8 cellular contexts compared by ENCODE assay signal in the genomic region with DNA sequence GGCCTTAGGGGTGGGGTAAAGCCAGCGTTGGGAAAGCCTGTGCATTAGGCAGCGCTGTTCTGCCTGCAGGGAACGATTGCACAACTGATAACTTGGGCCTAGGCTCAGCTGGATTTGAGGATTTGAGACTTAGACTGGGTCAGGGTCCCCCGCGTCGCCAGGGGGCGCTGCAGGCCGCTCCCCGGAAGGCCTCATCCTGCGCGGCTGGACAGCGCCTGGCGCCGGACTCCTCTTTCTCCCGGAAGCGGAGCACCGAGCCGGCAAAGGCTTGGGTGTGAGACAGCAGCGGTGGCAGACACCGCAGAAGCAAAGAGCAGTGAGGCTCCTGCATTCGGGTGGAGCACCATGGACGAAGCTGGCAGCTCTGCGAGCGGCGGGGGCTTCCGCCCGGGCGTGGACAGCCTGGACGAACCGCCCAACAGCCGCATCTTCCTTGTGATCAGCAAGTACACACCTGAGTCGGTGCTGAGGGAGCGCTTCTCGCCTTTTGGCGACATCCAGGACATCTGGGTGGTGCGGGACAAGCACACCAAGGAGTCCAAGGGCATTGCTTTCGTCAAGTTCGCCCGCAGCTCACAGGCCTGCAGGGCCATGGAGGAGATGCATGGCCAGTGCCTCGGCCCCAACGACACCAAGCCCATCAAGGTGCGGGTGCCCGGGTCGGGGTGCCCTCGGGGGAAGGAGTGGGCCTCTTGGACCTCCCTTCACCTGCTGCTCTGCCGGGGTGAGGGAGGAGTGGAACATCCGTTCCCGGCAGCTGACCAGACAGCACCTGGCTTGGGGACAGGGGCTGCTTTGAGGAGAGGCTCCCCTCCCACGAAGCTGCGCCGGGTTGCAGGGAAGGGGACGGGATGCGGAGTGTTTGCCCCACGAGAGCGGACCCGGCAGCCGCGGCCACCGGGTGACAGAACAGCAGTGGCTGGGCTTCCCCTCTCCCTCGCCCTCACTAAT. TPM values are rescaled to one million over a fixed set of nuclear protein-coding genes. Genes with fewer than 3 reads are reported as not detected.
A peak's percentile ranks its signal among the peaks of the same experiment; 100 is the strongest.
DNase-seq lines count a peak whose midpoint lies in the region; ATAC-seq lines count a peak whose summit lies in the region.

A gene with protein sequence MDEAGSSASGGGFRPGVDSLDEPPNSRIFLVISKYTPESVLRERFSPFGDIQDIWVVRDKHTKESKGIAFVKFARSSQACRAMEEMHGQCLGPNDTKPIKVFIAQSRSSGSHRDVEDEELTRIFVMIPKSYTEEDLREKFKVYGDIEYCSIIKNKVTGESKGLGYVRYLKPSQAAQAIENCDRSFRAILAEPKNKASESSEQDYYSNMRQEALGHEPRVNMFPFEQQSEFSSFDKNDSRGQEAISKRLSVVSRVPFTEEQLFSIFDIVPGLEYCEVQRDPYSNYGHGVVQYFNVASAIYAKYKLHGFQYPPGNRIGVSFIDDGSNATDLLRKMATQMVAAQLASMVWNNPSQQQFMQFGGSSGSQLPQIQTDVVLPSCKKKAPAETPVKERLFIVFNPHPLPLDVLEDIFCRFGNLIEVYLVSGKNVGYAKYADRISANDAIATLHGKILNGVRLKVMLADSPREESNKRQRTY (plus strand): TSS at position 236 of the 951 bp plus-strand sequence. CDS start 110 bp downstream, at position 346.

- peaks cover 23% of the 10 kb centered on the region for H3K79me2 ChIP-seq in GM23248 (ENCODE audit: insufficient read depth)

- peak; percentile 98 for ATAC-seq in natural killer cell treated with Interleukin-12 subunit alpha and Interleukin-12 subunit beta and Interleukin-15 and Interleukin-18, amount 100 ng/mL, for 72 hours
- ATAC-seq in stimulated activated naive CD8-positive, alpha-beta T cell treated with anti-CD3 and anti-CD28 coated beads, Interleukin-15, Interleukin-2, amounts not matched to agents 100 U/mL and 50 U/mL, for 24 hours: peak; percentile 98

- H3K4me2 ChIP-seq in GM23248 (ENCODE audit: unreplicated experiment): peak within 1 kb of the TSS; percentile 95

- H3K27me3 ChIP-seq in GM23248 (replicated peaks; ENCODE audit: insufficient read depth): no peaks in the 10 kb centered on the region

- H3K4me3 ChIP-seq in GM23248: peak within 1 kb of the TSS; percentile 85

- H3K9me2 ChIP-seq in GM23248 (ENCODE audit: insufficient read depth): no peaks in the 10 kb centered on the region

- no peaks in the 10 kb centered on the region for H3K27me3 Mint-ChIP-seq in natural killer cell treated with Interleukin-12 subunit alpha and Interleukin-12 subunit beta and Interleukin-15 and Interleukin-18, amount 100 ng/mL, for 72 hours

- DNase-seq in ELF-1 (ENCODE audit: low read depth, low spot score) (peak; percentile 98), GM23248 (peak; percentile 95), Kasumi-1 (lab: John Stamatoyannopoulos, UW) (peak; percentile 92 to 93), RPMI8226 (peak; percentile 95), fibroblast of peridontal ligament (ENCODE audit: extremely low read depth) (peak; percentile 93)
- peak; percentile 72 to 78 for DNase-seq in activated T-helper 1 cell treated with anti-CD3 and anti-CD28 coated beads, Interleukin-2, amount 50 U/mL, for 16 hours (ENCODE audit: low read depth in 1 of 2, low spot score in 1 of 2)
- DNase-seq in natural killer cell treated with Interleukin-12 subunit alpha and Interleukin-12 subunit beta and Interleukin-15 and Interleukin-18, amount 100 ng/mL, for 72 hours (ENCODE audit: low spot score): peak; percentile 92
- DNase-seq in stimulated activated naive CD8-positive, alpha-beta T cell treated with anti-CD3 and anti-CD28 coated beads, Interleukin-15, Interleukin-2, amounts not matched to agents 100 U/mL and 50 U/mL, for 24 hours: peak; percentile 90

- H3F3A ChIP-seq in GM23248 (ENCODE audit: insufficient read depth): no peaks in the 10 kb centered on the region

- H2AFZ ChIP-seq in GM23248: peak within 1 kb of the TSS; percentile 92

- no peaks in the 10 kb centered on the region for H3K36me3 Mint-ChIP-seq in natural killer cell treated with Interleukin-12 subunit alpha and Interleukin-12 subunit beta and Interleukin-15 and Interleukin-18, amount 100 ng/mL, for 72 hours

- 0 to 1% methylated on average over 58 to 59 of the region's 60 CpGs for WGBS in GM23248 (ENCODE audit: low coverage in 1 of 2, low lambda C conversion rate in 2 of 2, missing lambda C conversion rate in 2 of 2), 2 experiments

- peak within 1 kb of the TSS; percentile 88 for H3K4me3 Mint-ChIP-seq in natural killer cell treated with Interleukin-12 subunit alpha and Interleukin-12 subunit beta and Interleukin-15 and Interleukin-18, amount 100 ng/mL, for 72 hours

- peaks cover 6% of the 10 kb centered on the region; the same call in 1 of the 2 replicates for H3K36me3 ChIP-seq in GM23248 (ENCODE audit: low read depth)

- peaks cover 7% of the 10 kb centered on the region for H3K4me1 ChIP-seq in GM23248 (ENCODE audit: insufficient read depth)

- in situ Hi-C loops in GM23248 (cut with MboI): no loop called here

- no peak within 1 kb of the TSS for H3K27ac ChIP-seq in GM23248

- peaks cover 19 to 21% of the 10 kb centered on the region in 2 donors for H3K4me1 Mint-ChIP-seq in natural killer cell treated with Interleukin-12 subunit alpha and Interleukin-12 subunit beta and Interleukin-15 and Interleukin-18, amount 100 ng/mL, for 72 hours (ENCODE audit: low read depth in 2 of 2)

- no peaks in the 10 kb centered on the region for H3K9me3 Mint-ChIP-seq in natural killer cell treated with Interleukin-12 subunit alpha and Interleukin-12 subunit beta and Interleukin-15 and Interleukin-18, amount 100 ng/mL, for 72 hours

- no peaks in the 10 kb centered on the region for H3K9me3 ChIP-seq in GM23248 (ENCODE audit: low read depth)

- no peaks in the 10 kb centered on the region for H4K20me1 ChIP-seq in GM23248 (ENCODE audit: insufficient read depth)

- peak within 1 kb of the TSS; percentile 76 for H3K9ac ChIP-seq in GM23248

- H3K27ac Mint-ChIP-seq in natural killer cell treated with Interleukin-12 subunit alpha and Interleukin-12 subunit beta and Interleukin-15 and Interleukin-18, amount 100 ng/mL, for 72 hours: peak within 1 kb of the TSS; percentile 73 to 86

RNA-seq across cellular contexts. Expression of the gene that starts here (rescaled TPM):
- total RNA-seq in GM23248 (2014; rRNA removed; shearing (Covaris generic)): 15.2 and 15.4 TPM in 2 replicates
- polyA plus RNA-seq in GM23248 (2016; fragmentation: Nextera tagmentation; extraction: Ambion mirVana): 17.4 and 17.6 TPM in 2 replicates
- total RNA-seq in natural killer cell treated with Interleukin-12 subunit alpha and Interleukin-12 subunit beta and Interleukin-15 and Interleukin-18, amount 100 ng/mL, for 72 hours: 10 to 100 TPM; 12.9 to 17.4 TPM
